ENCODE assay signal across 15 cellular contexts in the genomic region with DNA sequence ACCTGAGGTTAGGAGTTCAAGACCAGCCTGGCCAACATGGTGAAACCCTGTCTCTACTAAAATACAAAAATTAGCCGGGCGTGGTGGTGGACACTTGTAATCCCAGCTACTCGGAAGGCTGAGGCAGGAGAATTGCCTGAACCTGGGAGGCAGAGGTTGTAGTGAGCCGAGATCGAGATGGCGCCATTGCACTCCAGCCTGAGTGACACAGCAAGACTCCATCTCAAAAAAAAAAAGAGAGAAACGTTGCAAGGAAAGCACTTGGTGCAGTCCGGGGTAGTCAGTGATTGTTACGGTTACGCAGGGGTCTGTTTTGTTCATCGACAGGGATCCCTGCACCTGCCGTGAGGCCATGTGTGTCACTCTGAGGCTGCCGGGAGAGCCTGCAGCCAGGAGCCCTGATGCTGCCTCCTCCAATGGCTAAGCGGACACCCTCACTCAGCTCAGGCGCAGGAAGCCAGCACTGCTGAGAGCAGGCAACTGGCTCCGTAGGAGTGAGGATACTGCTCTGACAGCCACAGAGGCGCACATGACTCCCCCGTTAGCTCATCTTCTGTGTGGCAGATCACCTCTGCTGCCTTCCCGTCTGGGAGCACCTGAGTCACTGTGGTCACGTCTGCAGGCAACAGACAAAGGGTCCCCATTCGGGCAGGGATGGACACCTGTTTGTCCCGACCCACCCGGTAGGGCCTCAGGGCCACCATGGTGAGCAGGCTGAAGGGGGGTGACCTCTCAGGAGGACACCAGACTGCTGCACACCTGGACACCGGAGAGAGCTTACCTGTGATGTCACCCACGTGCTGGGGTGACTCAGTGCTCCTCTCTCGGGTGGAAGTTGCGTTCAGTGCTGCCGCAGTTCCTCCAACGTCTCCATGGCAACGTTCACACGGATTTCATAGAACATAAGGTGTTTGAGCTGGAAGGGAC. TPM values are rescaled to one million over a fixed set of nuclear protein-coding genes. Genes with fewer than 3 reads are reported as not detected.
DNase-seq lines count a peak whose midpoint lies in the region; ATAC-seq, FAIRE-seq and TF ChIP-seq lines count a peak whose summit lies in the region.
"Had no signal": no experiment of that assay in that cellular context is flagged by ENCODE, and none has a peak within 500 bp of the region (broad histone marks: within the 10 kb centered on the region; RNA-seq: fewer than 3 reads in every experiment).

No MANE protein-coding gene starts in this region.

- H3K27me3 ChIP-seq in HepG2 (ENCODE audit: control insufficient read depth in 1 of 2, insufficient read depth in 2 of 2, low read length in 2 of 2) (peaks cover 3 to 32% of the 10 kb centered on the region in 2 experiments), neural progenitor cell (no peaks in the 10 kb centered on the region)

- FAIRE-seq in HepG2 (lab: Jason Lieb, UNC), result no peak

- intact Hi-C loops in HepG2 (cut with micrococcal nuclease; ENCODE audit: unreplicated experiment), result no loop called here

- H3K4me3 Mint-ChIP-seq in activated T-helper 17 cell treated with anti-CD3 and anti-CD28 coated beads, Interleukin-2, amount 50 U/mL, for 72 hours, result no peak overlapping the region
- no peak overlapping the region for H3K4me3 Mint-ChIP-seq in neural progenitor cell
- H3K4me3 Mint-ChIP-seq: activated naive CD4-positive, alpha-beta T cell treated with anti-CD3 and anti-CD28 coated beads, Interleukin-2, amount 50 U/mL, for 24 hours; nephron had no signal

- H3K4me3 ChIP-seq in HepG2 (replicated peaks in 1 of 3; ENCODE audit: insufficient read depth in 1 of 3, low read depth in 2 of 3, low read length in 3 of 3) (no peak overlapping the region), neural progenitor cell (no peak overlapping the region)

- H3K36me3 ChIP-seq in HepG2 (replicated peaks in 1 of 2; ENCODE audit: control insufficient read depth in 1 of 2, insufficient read depth in 2 of 2, low read length in 2 of 2), result no peaks in the 10 kb centered on the region
- H3K36me3 ChIP-seq in neural progenitor cell, result no peaks in the 10 kb centered on the region

- WGBS in HepG2 (ENCODE audit: low lambda C conversion rate), result 47% methylated on average over 25 of the region's 31 CpGs

- no peak for TF ChIP-seq CTCF in HepG2 (CRISPR knock-in tag; IDR thresholded peaks at IDR 0.05)
- TF ChIP-seq CTCF in neural progenitor cell (IDR thresholded peaks at IDR 0.05), result no peak

- H3K4me2 ChIP-seq in HepG2 (ENCODE audit: low read depth, low read length), result no peak overlapping the region
- H3K4me2 ChIP-seq in neural progenitor cell, result no peak overlapping the region

- H3K4me1 ChIP-seq in HepG2 (ENCODE audit: insufficient read depth, low read length), result peaks cover 52% of the 10 kb centered on the region
- H3K4me1 ChIP-seq in neural progenitor cell, result no peaks in the 10 kb centered on the region

- DNase-seq in NCI-H146 (lab: John Stamatoyannopoulos, UW) (peak; percentile 33), NCI-H146 treated with DMSO at 0.1 percent for 48 hours (lab: John Stamatoyannopoulos, UW; ENCODE audit: unreplicated experiment) (no peak), DMS53 treated with DMSO at 0.1 percent for 48 hours (lab: John Stamatoyannopoulos, UW; ENCODE audit: unreplicated experiment) (peak; percentile 35), HepG2 (ENCODE audit: low spot score) (no peak), SW 1271 (lab: John Stamatoyannopoulos, UW) (no peak), neural progenitor cell (ENCODE audit: low spot score) (no peak)
- DNase-seq: erythroblast, NCI-H1092, NCI-H446 treated with DMSO at 0.1 percent for 48 hours had no signal

- H3K9me3 ChIP-seq in HepG2 (ENCODE audit: low read length) (no peaks in the 10 kb centered on the region), neural progenitor cell (ENCODE audit: low read depth) (no peaks in the 10 kb centered on the region)

- H3K27ac ChIP-seq in HepG2 (ENCODE audit: extremely low read length, insufficient read depth, low read length) (no peak overlapping the region), neural progenitor cell (no peak overlapping the region)

- H3K27ac Mint-ChIP-seq in activated T-helper 17 cell treated with anti-CD3 and anti-CD28 coated beads, Interleukin-2, amount 50 U/mL, for 72 hours, result no peak overlapping the region
- H3K27ac Mint-ChIP-seq in neural progenitor cell, result no peak overlapping the region
- H3K27ac Mint-ChIP-seq: activated naive CD4-positive, alpha-beta T cell treated with anti-CD3 and anti-CD28 coated beads, Interleukin-2, amount 50 U/mL, for 24 hours; nephron had no signal

- peak; percentile 49 for ATAC-seq in activated T-helper 17 cell treated with anti-CD3 and anti-CD28 coated beads, Interleukin-2, amount 50 U/mL, for 72 hours (replicated peaks)
- ATAC-seq in HepG2 (no peak), HG02938 (IDR thresholded peaks at IDR 0.05; ENCODE audit: unreplicated experiment) (no peak)

- in situ Hi-C loops in HepG2 (cut with HindIII; ENCODE audit: extremely low pct_ligation_motif_present, low pct_unique_long_range_greater_than_20kb), result loop anchor here (10.0 kb wide), 1 partner anchor 58 kb away; no protein-coding TSS in a partner anchor

- no peaks in the 10 kb centered on the region for H3K79me2 ChIP-seq in HepG2 (ENCODE audit: insufficient read depth, low read length)
- no peaks in the 10 kb centered on the region for H3K79me2 ChIP-seq in neural progenitor cell (ENCODE audit: low read depth)

- CTCF ChIA-PET in HepG2 (lab: Yijun Ruan, JAX; ENCODE audit: low intra/inter-chr PET ratio, low total read pairs), result no interaction called here

- TF ChIP-seq EP300 in HepG2 (IDR thresholded peaks at IDR 0.05; ENCODE audit: low read depth in 2 of 2, low read length in 2 of 2) (no peak), HepG2 (CRISPR knock-in tag; IDR thresholded peaks at IDR 0.05; ENCODE audit: borderline replicate concordance) (no peak)

- no peaks in the 10 kb centered on the region for H3K9me3 Mint-ChIP-seq in activated T-helper 17 cell treated with anti-CD3 and anti-CD28 coated beads, Interleukin-2, amount 50 U/mL, for 72 hours
- no peaks in the 10 kb centered on the region for H3K9me3 Mint-ChIP-seq in neural progenitor cell
- H3K9me3 Mint-ChIP-seq: activated naive CD4-positive, alpha-beta T cell treated with anti-CD3 and anti-CD28 coated beads, Interleukin-2, amount 50 U/mL, for 24 hours; nephron had no signal

- BruUV-seq in HepG2 (replicated peaks; lab: Mats Ljungman, UMichigan), result no TSS peak

- H3K9ac ChIP-seq in HepG2 (ENCODE audit: insufficient read depth, low read depth, low read length) (no peak overlapping the region), neural progenitor cell (no peak overlapping the region)

- peaks cover 5% of the 10 kb centered on the region for H3K4me1 Mint-ChIP-seq in activated T-helper 17 cell treated with anti-CD3 and anti-CD28 coated beads, Interleukin-2, amount 50 U/mL, for 72 hours
- H3K4me1 Mint-ChIP-seq in neural progenitor cell, result peaks cover 11% of the 10 kb centered on the region

- H2AFZ ChIP-seq in HepG2 (ENCODE audit: low read length), result no peak overlapping the region
- H2AFZ ChIP-seq in neural progenitor cell (replicated peaks), result no peak overlapping the region

- H4K20me1 ChIP-seq in HepG2 (ENCODE audit: insufficient read depth, low read length) (peaks cover 8% of the 10 kb centered on the region), neural progenitor cell (ENCODE audit: low read depth) (peaks cover 18% of the 10 kb centered on the region)

- no peak for TF ChIP-seq POLR2A in HepG2 (IDR thresholded peaks at IDR 0.05; ENCODE audit: insufficient read depth in 1 of 2, low read depth in 2 of 2, low read length in 2 of 2)

- no peaks in the 10 kb centered on the region for H3K27me3 Mint-ChIP-seq in activated T-helper 17 cell treated with anti-CD3 and anti-CD28 coated beads, Interleukin-2, amount 50 U/mL, for 72 hours
- peaks cover 17% of the 10 kb centered on the region for H3K27me3 Mint-ChIP-seq in neural progenitor cell (ENCODE audit: insufficient read depth, low read depth)
- H3K27me3 Mint-ChIP-seq: activated naive CD4-positive, alpha-beta T cell treated with anti-CD3 and anti-CD28 coated beads, Interleukin-2, amount 50 U/mL, for 24 hours had no signal

- TF ChIP-seq RAD21 in HepG2 (CRISPR knock-in tag; IDR thresholded peaks at IDR 0.05), result no peak

- no peaks in the 10 kb centered on the region for H3K36me3 Mint-ChIP-seq in activated T-helper 17 cell treated with anti-CD3 and anti-CD28 coated beads, Interleukin-2, amount 50 U/mL, for 72 hours (ENCODE audit: low read depth)
- no peaks in the 10 kb centered on the region for H3K36me3 Mint-ChIP-seq in neural progenitor cell
- H3K36me3 Mint-ChIP-seq: activated naive CD4-positive, alpha-beta T cell treated with anti-CD3 and anti-CD28 coated beads, Interleukin-2, amount 50 U/mL, for 24 hours had no signal

- POLR2A ChIA-PET in HepG2 (lab: Yijun Ruan, JAX), result interaction anchor here (0.6 to 1.0 kb wide), 2 partner anchors 12 kb away, joined by 3 read pairs; a partner anchor contains a TSS

- H3F3A ChIP-seq in neural progenitor cell (ENCODE audit: low read depth), result peaks cover 30% of the 10 kb centered on the region

RNA-seq across cellular contexts. Expression of a gene that starts 5.2 kb away (rescaled TPM):
- under 1 TPM; 0.28 to 0.34 TPM for total RNA-seq in activated T-helper 17 cell treated with anti-CD3 and anti-CD28 coated beads, Interleukin-2, amount 50 U/mL, for 72 hours
- total RNA-seq in HepG2 (2016; rRNA removed; fragmentation: Illumina TruSeq; extraction: Trizol) (0.45 and 0.86 TPM in 2 replicates), neural progenitor cell (ENCODE audit: low replicate concordance) (2.1 and 4.4 TPM in 2 replicates)
- total RNA-seq in HepG2 (2016; cell fraction: cytosol; rRNA removed; fragmentation: Illumina TruSeq; extraction: Trizol; ENCODE audit: low read depth), result 1.2 and 1.4 TPM in 2 replicates
- total RNA-seq in HepG2 (2016; cell fraction: insoluble cytoplasmic fraction; rRNA removed; fragmentation: Illumina TruSeq; extraction: Trizol), result 0.62 and 1.3 TPM in 2 replicates
- total RNA-seq in HepG2 (2016; cell fraction: membrane; rRNA removed; fragmentation: Illumina TruSeq; extraction: Trizol), result 0.96 and 1.9 TPM in 2 replicates
- 1.0 and 1.6 TPM in 2 replicates for total RNA-seq in HepG2 (2016; cell fraction: nucleus; rRNA removed; fragmentation: Illumina TruSeq; extraction: Trizol)
- 3.6 and 3.7 TPM in 2 replicates for polyA plus RNA-seq in HepG2 (2011; rRNA removed)
- 2.2 and 3.4 TPM in 2 replicates for polyA plus RNA-seq in HepG2 (2011; cell fraction: cytosol; rRNA removed)
- 20.4 and 21.0 TPM in 2 replicates for polyA plus RNA-seq in HepG2 (2011; cell fraction: nucleus; rRNA removed)
- polyA plus RNA-seq in HepG2 (2012), result 2.3 and 3.3 TPM in 2 replicates
- 2.1 and 2.3 TPM in 2 replicates for polyA plus RNA-seq in HepG2 (2016; cell fraction: cytosol; fragmentation: Illumina TruSeq; extraction: Trizol; ENCODE audit: low read depth)
- 0.92 and 1.1 TPM in 2 replicates for polyA plus RNA-seq in HepG2 (2016; cell fraction: insoluble cytoplasmic fraction; fragmentation: Illumina TruSeq; extraction: Trizol; ENCODE audit: low read depth)
- 1.9 and 2.3 TPM in 2 replicates for polyA plus RNA-seq in HepG2 (2016; cell fraction: membrane; fragmentation: Illumina TruSeq; extraction: Trizol; ENCODE audit: low read depth)
- 3.2 and 3.9 TPM in 2 replicates for polyA plus RNA-seq in HepG2 (2016; cell fraction: nucleus; fragmentation: Illumina TruSeq; extraction: Trizol; ENCODE audit: insufficient read depth, low read depth)
- polyA minus RNA-seq in HepG2 (2011; rRNA and poly(A)+ RNA removed; ENCODE audit: low replicate concordance), result 6.5 and 7.6 TPM in 2 replicates
- 0.79 TPM in 1 of 2 replicates, not detected in the other for polyA minus RNA-seq in HepG2 (2011; cell fraction: cytosol; rRNA and poly(A)+ RNA removed)
- 0.90 and 1.2 TPM in 2 replicates for polyA minus RNA-seq in HepG2 (2011; cell fraction: nucleus; rRNA and poly(A)+ RNA removed)
- total RNA-seq: A172 had no signal

RNA-seq across cellular contexts. Expression of a gene that starts 7.5 kb away (rescaled TPM):
- 100 to 1,000 TPM in 1 of 2 donors, 10 to 100 TPM in 1; 71.8 to 122 TPM for total RNA-seq in activated T-helper 17 cell treated with anti-CD3 and anti-CD28 coated beads, Interleukin-2, amount 50 U/mL, for 72 hours
- total RNA-seq in HepG2 (2016; rRNA removed; fragmentation: Illumina TruSeq; extraction: Trizol) (9.1 and 22.1 TPM in 2 replicates), neural progenitor cell (ENCODE audit: low replicate concordance) (16.9 and 73.4 TPM in 2 replicates)
- 14.9 and 15.2 TPM in 2 replicates for total RNA-seq in HepG2 (2016; cell fraction: cytosol; rRNA removed; fragmentation: Illumina TruSeq; extraction: Trizol; ENCODE audit: low read depth)
- 6.6 and 20.8 TPM in 2 replicates for total RNA-seq in HepG2 (2016; cell fraction: insoluble cytoplasmic fraction; rRNA removed; fragmentation: Illumina TruSeq; extraction: Trizol)
- total RNA-seq in HepG2 (2016; cell fraction: membrane; rRNA removed; fragmentation: Illumina TruSeq; extraction: Trizol), result 10.1 and 11.4 TPM in 2 replicates
- 26.8 and 33.4 TPM in 2 replicates for total RNA-seq in HepG2 (2016; cell fraction: nucleus; rRNA removed; fragmentation: Illumina TruSeq; extraction: Trizol)
- polyA plus RNA-seq in HepG2 (2011; rRNA removed), result 23.0 and 40.7 TPM in 2 replicates
- polyA plus RNA-seq in HepG2 (2011; cell fraction: cytosol; rRNA removed), result 18.3 and 19.9 TPM in 2 replicates
- polyA plus RNA-seq in HepG2 (2011; cell fraction: nucleus; rRNA removed), result 410 and 565 TPM in 2 replicates
- polyA plus RNA-seq in HepG2 (2012), result 20.8 and 52.6 TPM in 2 replicates
- polyA plus RNA-seq in HepG2 (2016; cell fraction: cytosol; fragmentation: Illumina TruSeq; extraction: Trizol; ENCODE audit: low read depth), result 0.90 and 0.96 TPM in 2 replicates
- polyA plus RNA-seq in HepG2 (2016; cell fraction: insoluble cytoplasmic fraction; fragmentation: Illumina TruSeq; extraction: Trizol; ENCODE audit: low read depth), result 6.2 and 8.3 TPM in 2 replicates
- 1.6 TPM in 2 replicates for polyA plus RNA-seq in HepG2 (2016; cell fraction: membrane; fragmentation: Illumina TruSeq; extraction: Trizol; ENCODE audit: low read depth)
- 86.8 and 102 TPM in 2 replicates for polyA plus RNA-seq in HepG2 (2016; cell fraction: nucleus; fragmentation: Illumina TruSeq; extraction: Trizol; ENCODE audit: insufficient read depth, low read depth)
- 24.5 and 75.7 TPM in 2 replicates for polyA minus RNA-seq in HepG2 (2011; rRNA and poly(A)+ RNA removed; ENCODE audit: low replicate concordance)
- polyA minus RNA-seq in HepG2 (2011; cell fraction: cytosol; rRNA and poly(A)+ RNA removed), result 24.3 and 34.5 TPM in 2 replicates
- 72.0 and 84.2 TPM in 2 replicates for polyA minus RNA-seq in HepG2 (2011; cell fraction: nucleus; rRNA and poly(A)+ RNA removed)

RNA-seq across cellular contexts. Expression of a gene that starts 12.4 kb away (rescaled TPM):
- 10 to 100 TPM; 49.8 to 80.1 TPM for total RNA-seq in activated T-helper 17 cell treated with anti-CD3 and anti-CD28 coated beads, Interleukin-2, amount 50 U/mL, for 72 hours
- total RNA-seq in HepG2 (2016; rRNA removed; fragmentation: Illumina TruSeq; extraction: Trizol) (40.3 and 47.9 TPM in 2 replicates), neural progenitor cell (ENCODE audit: low replicate concordance) (24.1 and 63.6 TPM in 2 replicates)
- 34.6 and 39.0 TPM in 2 replicates for total RNA-seq in HepG2 (2016; cell fraction: cytosol; rRNA removed; fragmentation: Illumina TruSeq; extraction: Trizol; ENCODE audit: low read depth)
- 37.7 and 45.9 TPM in 2 replicates for total RNA-seq in HepG2 (2016; cell fraction: insoluble cytoplasmic fraction; rRNA removed; fragmentation: Illumina TruSeq; extraction: Trizol)
- 86.6 and 88.7 TPM in 2 replicates for total RNA-seq in HepG2 (2016; cell fraction: membrane; rRNA removed; fragmentation: Illumina TruSeq; extraction: Trizol)
- 27.8 and 32.2 TPM in 2 replicates for total RNA-seq in HepG2 (2016; cell fraction: nucleus; rRNA removed; fragmentation: Illumina TruSeq; extraction: Trizol)
- 65.6 and 67.9 TPM in 2 replicates for polyA plus RNA-seq in HepG2 (2011; rRNA removed)
- 42.1 and 56.2 TPM in 2 replicates for polyA plus RNA-seq in HepG2 (2011; cell fraction: cytosol; rRNA removed)
- polyA plus RNA-seq in HepG2 (2011; cell fraction: nucleus; rRNA removed), result 119 and 145 TPM in 2 replicates
- 36.5 and 51.9 TPM in 2 replicates for polyA plus RNA-seq in HepG2 (2012)
- 64.8 and 68.7 TPM in 2 replicates for polyA plus RNA-seq in HepG2 (2016; cell fraction: cytosol; fragmentation: Illumina TruSeq; extraction: Trizol; ENCODE audit: low read depth)
- polyA plus RNA-seq in HepG2 (2016; cell fraction: insoluble cytoplasmic fraction; fragmentation: Illumina TruSeq; extraction: Trizol; ENCODE audit: low read depth), result 43.6 and 56.9 TPM in 2 replicates
- 91.9 and 99.7 TPM in 2 replicates for polyA plus RNA-seq in HepG2 (2016; cell fraction: membrane; fragmentation: Illumina TruSeq; extraction: Trizol; ENCODE audit: low read depth)
- 74.4 and 76.4 TPM in 2 replicates for polyA plus RNA-seq in HepG2 (2016; cell fraction: nucleus; fragmentation: Illumina TruSeq; extraction: Trizol; ENCODE audit: insufficient read depth, low read depth)
- 81.3 and 108 TPM in 2 replicates for polyA minus RNA-seq in HepG2 (2011; rRNA and poly(A)+ RNA removed; ENCODE audit: low replicate concordance)
- polyA minus RNA-seq in HepG2 (2011; cell fraction: cytosol; rRNA and poly(A)+ RNA removed), result 41.1 and 51.4 TPM in 2 replicates
- polyA minus RNA-seq in HepG2 (2011; cell fraction: nucleus; rRNA and poly(A)+ RNA removed), result 18.5 and 21.0 TPM in 2 replicates

RNA-seq across cellular contexts. Expression of a gene that starts 53.2 kb away (rescaled TPM):
- 1 to 10 TPM in 1 of 2 donors, under 1 TPM in 1; 0.78 to 6.6 TPM for total RNA-seq in activated T-helper 17 cell treated with anti-CD3 and anti-CD28 coated beads, Interleukin-2, amount 50 U/mL, for 72 hours
- total RNA-seq in HepG2 (2016; rRNA removed; fragmentation: Illumina TruSeq; extraction: Trizol) (1.2 and 1.4 TPM in 2 replicates), neural progenitor cell (ENCODE audit: low replicate concordance) (1.6 and 9.0 TPM in 2 replicates)
- 0.20 and 2.1 TPM in 2 replicates for total RNA-seq in HepG2 (2016; cell fraction: cytosol; rRNA removed; fragmentation: Illumina TruSeq; extraction: Trizol; ENCODE audit: low read depth)
- 0.56 and 0.91 TPM in 2 replicates for total RNA-seq in HepG2 (2016; cell fraction: insoluble cytoplasmic fraction; rRNA removed; fragmentation: Illumina TruSeq; extraction: Trizol)
- 0.65 and 0.76 TPM in 2 replicates for total RNA-seq in HepG2 (2016; cell fraction: membrane; rRNA removed; fragmentation: Illumina TruSeq; extraction: Trizol)
- 0.65 and 1.9 TPM in 2 replicates for total RNA-seq in HepG2 (2016; cell fraction: nucleus; rRNA removed; fragmentation: Illumina TruSeq; extraction: Trizol)
- polyA plus RNA-seq in HepG2 (2011; rRNA removed), result 2.2 and 9.4 TPM in 2 replicates
- 0.65 and 1.0 TPM in 2 replicates for polyA plus RNA-seq in HepG2 (2011; cell fraction: cytosol; rRNA removed)
- polyA plus RNA-seq in HepG2 (2011; cell fraction: nucleus; rRNA removed), result 13.6 and 21.2 TPM in 2 replicates
- polyA plus RNA-seq in HepG2 (2012), result 2.3 and 3.3 TPM in 2 replicates
- polyA plus RNA-seq in HepG2 (2016; cell fraction: cytosol; fragmentation: Illumina TruSeq; extraction: Trizol; ENCODE audit: low read depth), result 0.10 TPM in 2 replicates
- 0.49 and 0.81 TPM in 2 replicates for polyA plus RNA-seq in HepG2 (2016; cell fraction: insoluble cytoplasmic fraction; fragmentation: Illumina TruSeq; extraction: Trizol; ENCODE audit: low read depth)
- polyA plus RNA-seq in HepG2 (2016; cell fraction: membrane; fragmentation: Illumina TruSeq; extraction: Trizol; ENCODE audit: low read depth), result 0.34 and 0.36 TPM in 2 replicates
- polyA plus RNA-seq in HepG2 (2016; cell fraction: nucleus; fragmentation: Illumina TruSeq; extraction: Trizol; ENCODE audit: insufficient read depth, low read depth), result 4.1 and 6.3 TPM in 2 replicates
- polyA minus RNA-seq in HepG2 (2011; rRNA and poly(A)+ RNA removed; ENCODE audit: low replicate concordance), result 4.0 TPM in 1 of 2 replicates, not detected in the other
- 0.88 and 1.8 TPM in 2 replicates for polyA minus RNA-seq in HepG2 (2011; cell fraction: cytosol; rRNA and poly(A)+ RNA removed)
- 1.5 and 2.7 TPM in 2 replicates for polyA minus RNA-seq in HepG2 (2011; cell fraction: nucleus; rRNA and poly(A)+ RNA removed)
- total RNA-seq: subcutaneous adipose tissue had no signal

Comparison
In these comparisons a context has a peak if more than half of its experiments do, and no peak if none do; other contexts are left out.
1. DNase-seq: peak in NCI-H146 (single experiment) and DMS53 treated with DMSO at 0.1 percent for 48 hours (single experiment); none in NCI-H146 treated with DMSO at 0.1 percent for 48 hours (single experiment), HepG2 (single experiment), SW 1271 (0 of 2) and neural progenitor cell (single experiment).